Comparison of ENCODE assay signal across 20 cellular contexts in genomic region chr16:70591609-70592008, GRCh38. TPM values are rescaled to one million over a fixed set of nuclear protein-coding genes. Genes with fewer than 3 reads are reported as not detected.
DNase-seq lines count a peak whose midpoint lies in the region; ATAC-seq, FAIRE-seq and TF ChIP-seq lines count a peak whose summit lies in the region.
"Had no signal": no experiment of that assay in that cellular context is flagged by ENCODE, and none has a peak within 500 bp of the region (broad histone marks: within the 10 kb centered on the region; RNA-seq: fewer than 3 reads in every experiment).

No MANE protein-coding gene starts in this region.

- no peak overlapping the region for H3K56ac ChIP-seq in H1 (replicated peaks; ENCODE audit: insufficient read length, low read depth, low read length)

- no peaks in the 10 kb centered on the region for H3K79me2 ChIP-seq in H1 (ENCODE audit: control insufficient read depth in 1 of 2, insufficient read depth in 2 of 2, low read length in 2 of 2)

- H3K27ac ChIP-seq in H1 (ENCODE audit: low read depth, low read length) (no peak overlapping the region), layer of hippocampus (ENCODE audit: low read depth, low read length) (peak overlapping the region; percentile 20), small intestine (ENCODE audit: low read depth in 1 of 2, low read length in 1 of 2) (peak overlapping the region in 1 of 2 donors; percentile 79), urinary bladder (ENCODE audit: low read depth) (peak overlapping the region; percentile 7)
- H3K27ac ChIP-seq: colonic mucosa, KMS-11 had no signal

- H3K36me3 ChIP-seq in H1 (ENCODE audit: control insufficient read depth in 2 of 4, insufficient read depth in 4 of 4, low read length in 3 of 4) (no peaks in the 10 kb centered on the region), small intestine (ENCODE audit: control insufficient read depth in 2 of 2, insufficient read depth in 2 of 2, low read length in 2 of 2) (no peaks in the 10 kb centered on the region), urinary bladder (ENCODE audit: insufficient read depth) (no peaks in the 10 kb centered on the region)
- H3K36me3 ChIP-seq: colonic mucosa had no signal

- H2AFZ ChIP-seq in H1 (ENCODE audit: low read length), result no peak overlapping the region

- no peak for TF ChIP-seq RAD21 in H1 (IDR thresholded peaks at IDR 0.05 in 1 of 2, conservative IDR thresholded peaks at IDR 0.05 in 1 of 2; ENCODE audit: low read depth in 2 of 2, low read length in 2 of 2)

- H4K5ac ChIP-seq in H1 (ENCODE audit: insufficient read length, low read depth, low read length), result no peak overlapping the region

- TF ChIP-seq POLR2A in H1 (IDR thresholded peaks at IDR 0.05; ENCODE audit: control extremely low read depth in 1 of 2, low read depth in 2 of 2, low read length in 2 of 2), result no peak

- H3K27ac Mint-ChIP-seq in activated CD8-positive, alpha-beta T cell treated with anti-CD3 and anti-CD28 coated beads for 36 hours, result no peak overlapping the region
- H3K27ac Mint-ChIP-seq: activated CD4-positive, alpha-beta T cell treated with anti-CD3 and anti-CD28 coated beads, Interleukin-2, amount 10 ng/mL, durations not matched to agents 7 days and 5 days; B cell had no signal

- H3K9ac ChIP-seq in H1 (replicated peaks in 1 of 4; ENCODE audit: extremely low read depth in 1 of 4, low read depth in 3 of 4, low read length in 3 of 4), result no peak overlapping the region
- H3K9ac ChIP-seq: KMS-11 had no signal

- H2AK5ac ChIP-seq in H1 (ENCODE audit: low read depth, low read length), result no peak overlapping the region

- H2BK15ac ChIP-seq in H1 (ENCODE audit: low read length), result no peak overlapping the region

- no peak overlapping the region for H3K14ac ChIP-seq in H1 (ENCODE audit: insufficient read length)

- no peaks in the 10 kb centered on the region for H3K36me3 Mint-ChIP-seq in activated CD8-positive, alpha-beta T cell treated with anti-CD3 and anti-CD28 coated beads for 36 hours (ENCODE audit: low read depth)
- H3K36me3 Mint-ChIP-seq: naive B cell had no signal

- no peak overlapping the region for H3K4me2 ChIP-seq in H1 (ENCODE audit: insufficient read depth in 1 of 2, low read depth in 2 of 2, low read length in 2 of 2)
- H3K4me2 ChIP-seq: KMS-11 had no signal

- no peaks in the 10 kb centered on the region for H4K20me1 ChIP-seq in H1 (replicated peaks in 1 of 2; ENCODE audit: control insufficient read depth in 1 of 2, insufficient read depth in 2 of 2, low read length in 2 of 2)

- H3K9me3 ChIP-seq in H1 (ENCODE audit: insufficient read depth in 2 of 2, low read depth in 1 of 2, low read length in 1 of 2) (no peaks in the 10 kb centered on the region), small intestine (ENCODE audit: control insufficient read depth, low read depth) (no peaks in the 10 kb centered on the region)
- H3K9me3 ChIP-seq: colonic mucosa had no signal

- H3K79me1 ChIP-seq in H1 (ENCODE audit: low read depth, low read length), result no peaks in the 10 kb centered on the region

- no peak for TF ChIP-seq CTCF in H1 (IDR thresholded peaks at IDR 0.05; ENCODE audit: control extremely low read depth in 1 of 3, insufficient read depth in 1 of 3, low read depth in 1 of 3, low read length in 3 of 3)
- no peak for TF ChIP-seq CTCF in activated CD8-positive, alpha-beta T cell treated with anti-CD3 and anti-CD28 coated beads for 36 hours (IDR thresholded peaks at IDR 0.05)

- H4K8ac ChIP-seq in H1 (ENCODE audit: extremely low read depth, insufficient read depth, low read length), result 0 out of 2 replicates have a peak overlapping the region, but pooled peaks have one; percentile 35

- no peak overlapping the region for H4K91ac ChIP-seq in H1 (replicated peaks; ENCODE audit: insufficient read length, low read length)

- no peak for ATAC-seq in activated CD8-positive, alpha-beta T cell treated with anti-CD3 and anti-CD28 coated beads for 36 hours
- ATAC-seq in GM18907 (IDR thresholded peaks at IDR 0.05; ENCODE audit: unreplicated experiment), result no peak

- TF ChIP-seq EP300 in H1 (IDR thresholded peaks at IDR 0.05; ENCODE audit: borderline replicate concordance in 1 of 2, low read depth in 2 of 2, low read length in 2 of 2), result no peak

- 78% methylated on average over 4 of the region's 4 CpGs; no CpG with 5 or more reads in 1 of the 2 experiments for WGBS in H1 (ENCODE audit: extremely low coverage in 1 of 2, insufficient coverage in 1 of 2, insufficient read length in 1 of 2, insufficient replicate concordance in 2 of 2, low coverage in 1 of 2, low lambda C conversion rate in 2 of 2, missing lambda C conversion rate in 1 of 2), 2 experiments
- WGBS in small intestine, 3 donors, result 32 to 55% (median 41%) methylated on average over 4 of the region's 4 CpGs
- WGBS in urinary bladder, result 62% methylated on average over 4 of the region's 4 CpGs

- no peaks in the 10 kb centered on the region; the same call in 1 of the 2 replicates for H3K23me2 ChIP-seq in H1 (ENCODE audit: low read depth, low read length)

- H3K4me3 ChIP-seq in H1 (ENCODE audit: extremely low read depth in 1 of 4, insufficient read depth in 2 of 4, low read depth in 3 of 4, low read length in 4 of 4), result no peak overlapping the region
- H3K4me3 ChIP-seq in small intestine (ENCODE audit: low read depth in 1 of 2, low read length in 2 of 2), result no peak overlapping the region
- H3K4me3 ChIP-seq in urinary bladder (ENCODE audit: low read depth, low read length), result no peak overlapping the region
- H3K4me3 ChIP-seq: colonic mucosa had no signal

- no peaks in the 10 kb centered on the region for H3K27me3 Mint-ChIP-seq in activated CD8-positive, alpha-beta T cell treated with anti-CD3 and anti-CD28 coated beads for 36 hours

- FAIRE-seq in H1 (lab: Jason Lieb, UNC) (no peak), small intestine (lab: Jason Lieb, UNC) (no peak)
- FAIRE-seq: endothelial cell of umbilical vein had no signal

- intact Hi-C loops in activated CD8-positive, alpha-beta T cell treated with anti-CD3 and anti-CD28 coated beads for 36 hours (cut with micrococcal nuclease), result no loop called here

- no peak overlapping the region for H3K23ac ChIP-seq in H1 (ENCODE audit: insufficient read length)

- H3K9me3 Mint-ChIP-seq in activated CD8-positive, alpha-beta T cell treated with anti-CD3 and anti-CD28 coated beads for 36 hours, result no peaks in the 10 kb centered on the region
- H3K9me3 Mint-ChIP-seq: activated CD4-positive, alpha-beta T cell treated with anti-CD3 and anti-CD28 coated beads, Interleukin-2, amount 10 ng/mL, durations not matched to agents 7 days and 5 days; naive B cell had no signal

- no peak overlapping the region for H2BK20ac ChIP-seq in H1 (ENCODE audit: low read length)

- no peaks in the 10 kb centered on the region for H3K4me1 Mint-ChIP-seq in activated CD8-positive, alpha-beta T cell treated with anti-CD3 and anti-CD28 coated beads for 36 hours (ENCODE audit: low read depth)
- H3K4me1 Mint-ChIP-seq: activated CD4-positive, alpha-beta T cell treated with anti-CD3 and anti-CD28 coated beads, Interleukin-2, amount 10 ng/mL, durations not matched to agents 7 days and 5 days; B cell; naive B cell had no signal

- no peak overlapping the region for H2BK12ac ChIP-seq in H1 (ENCODE audit: low read depth, low read length)

- no peak overlapping the region for H2BK5ac ChIP-seq in H1 (ENCODE audit: low read depth, low read length)

- H3K4me1 ChIP-seq in H1 (replicated peaks in 1 of 4; ENCODE audit: control insufficient read depth in 3 of 4, insufficient read depth in 4 of 4, low read length in 3 of 4) (peaks cover 2 to 7% (median 3%) of the 10 kb centered on the region in 4 experiments; a peak in 4 of 7 replicates), small intestine (ENCODE audit: control insufficient read depth in 2 of 2, insufficient read depth in 1 of 2, low read depth in 1 of 2, low read length in 1 of 2) (peaks cover 0 to 2% of the 10 kb centered on the region in 2 donors), urinary bladder (ENCODE audit: insufficient read depth) (no peaks in the 10 kb centered on the region)
- H3K4me1 ChIP-seq: colonic mucosa had no signal

- no peak overlapping the region for H3K4me3 Mint-ChIP-seq in activated CD8-positive, alpha-beta T cell treated with anti-CD3 and anti-CD28 coated beads for 36 hours
- H3K4me3 Mint-ChIP-seq: activated CD4-positive, alpha-beta T cell treated with anti-CD3 and anti-CD28 coated beads, Interleukin-2, amount 10 ng/mL, durations not matched to agents 7 days and 5 days; B cell had no signal

- H3K27me3 ChIP-seq in H1 (replicated peaks in 1 of 4; ENCODE audit: control insufficient read depth in 3 of 4, extremely low read depth in 1 of 4, insufficient read depth in 3 of 4, low read length in 3 of 4) (no peaks in the 10 kb centered on the region), layer of hippocampus (ENCODE audit: control insufficient read depth, insufficient read depth, low read length) (no peaks in the 10 kb centered on the region), small intestine (ENCODE audit: control insufficient read depth in 2 of 2, insufficient read depth in 2 of 2, low read length in 2 of 2) (no peaks in the 10 kb centered on the region)
- H3K27me3 ChIP-seq: colonic mucosa had no signal

- no peak overlapping the region for H2BK120ac ChIP-seq in H1 (replicated peaks; ENCODE audit: low read depth, low read length)

- no peak overlapping the region for H3K18ac ChIP-seq in H1 (ENCODE audit: extremely low read depth, low read length)

- no peak overlapping the region for H3K4ac ChIP-seq in H1 (replicated peaks; ENCODE audit: insufficient read length, low read depth, low read length)

- POLR2A ChIA-PET in H1 (lab: Charles Lee; ENCODE audit: partially characterized antibody), result interaction anchor here (1.0 to 5.5 kb wide), 8 partner anchors 10 to 71 kb away, joined by 3 to 37 read pairs (median 10); no protein-coding TSS in a partner anchor
- POLR2A ChIA-PET in activated CD8-positive, alpha-beta T cell treated with anti-CD3 and anti-CD28 coated beads for 36 hours (lab: Charles Lee), result interaction anchor here (1.3 kb wide), 1 partner anchor 13 kb away, joined by 4 read pairs; no protein-coding TSS in a partner anchor

- DNase-seq in H1 (ENCODE audit: low read depth in 1 of 2, low spot score in 2 of 2) (no peak), small intestine (peak; percentile 21), DMS 273 (lab: John Stamatoyannopoulos, UW; ENCODE audit: unreplicated experiment) (no peak)
- no peak for DNase-seq in activated CD8-positive, alpha-beta T cell treated with anti-CD3 and anti-CD28 coated beads for 36 hours
- DNase-seq: activated CD4-positive, alpha-beta T cell treated with anti-CD3 and anti-CD28 coated beads, Interleukin-2, amount 10 ng/mL, durations not matched to agents 7 days and 5 days; activated naive CD4-positive, alpha-beta T cell treated with Interleukin-2 at 50 U/mL for 16 hours; colonic mucosa; foreskin melanocyte; HCEC 1CT; naive B cell; NCI-H1092 treated with DMSO at 0.1 percent for 48 hours; NCI-H510A treated with DMSO at 0.1 percent for 48 hours; SHP77; T-helper 1 cell had no signal

- CTCF ChIA-PET in H1 (lab: Charles Lee; ENCODE audit: partially characterized antibody), result interaction anchor here (0.9 to 3.6 kb wide), 7 partner anchors 9 to 180 kb away, joined by 3 to 19 read pairs (median 4); no protein-coding TSS in a partner anchor
- CTCF ChIA-PET in activated CD8-positive, alpha-beta T cell treated with anti-CD3 and anti-CD28 coated beads for 36 hours (lab: Charles Lee), result no interaction called here

RNA-seq across cellular contexts. Expression of gene IL34, which starts 54.8 kb away (rescaled TPM):
- total RNA-seq in H1 (2021; fragmentation: NEBNext Ultra II Directional; extraction: Animal tissue kit (Norgen Biotek cat#: 25700)), result 4.0 and 4.6 TPM in 2 replicates
- 5.6 and 8.0 TPM in 2 replicates for polyA plus RNA-seq in H1 (2011; rRNA removed)
- 6.7 TPM for polyA plus RNA-seq in H1 (2011; cell fraction: cytosol; rRNA removed)
- 9.0 TPM for polyA plus RNA-seq in H1 (2011; cell fraction: nucleus; rRNA removed)
- polyA plus RNA-seq in H1 (2012, experiment 1 of 2), result 4.6 to 6.5 TPM (median 5.2 TPM) in 4 replicates
- 3.3 TPM for polyA plus RNA-seq in H1 (2012, experiment 2 of 2)
- 2.7 TPM for polyA plus RNA-seq in H1 (2013, experiment 1 of 2)
- 3.3 TPM for polyA plus RNA-seq in H1 (2013, experiment 2 of 2)
- polyA minus RNA-seq in H1 (2011; rRNA and poly(A)+ RNA removed), result 1.7 and 2.2 TPM in 2 replicates
- 4.3 TPM for polyA minus RNA-seq in H1 (2011; cell fraction: cytosol; rRNA and poly(A)+ RNA removed)
- polyA minus RNA-seq in H1 (2011; cell fraction: nucleus; rRNA and poly(A)+ RNA removed), result 1.5 TPM
- 1 to 10 TPM in 2 of 3 donors, not detected in 1; 1.5 to 6.5 TPM for polyA plus RNA-seq in small intestine
- 10.6 TPM for total RNA-seq in urinary bladder
- polyA plus RNA-seq in urinary bladder, result 2.8 TPM
- total RNA-seq in activated CD8-positive, alpha-beta T cell treated with anti-CD3 and anti-CD28 coated beads for 36 hours, result not detected
- total RNA-seq: activated CD4-positive, alpha-beta T cell treated with anti-CD3 and anti-CD28 coated beads, Interleukin-2, amount 10 ng/mL, durations not matched to agents 7 days and 5 days; B cell had no signal
